In genomic region chr3:127774647-127775046, GRCh38 we compare ENCODE assay signal across 24 cellular contexts. TPM values are rescaled to one million over a fixed set of nuclear protein-coding genes. Genes with fewer than 3 reads are reported as not detected.
DNase-seq lines count a peak whose midpoint lies in the region; ATAC-seq lines count a peak whose summit lies in the region.
"Had no signal": no experiment of that assay in that cellular context is flagged by ENCODE, and none has a peak within 500 bp of the region (broad histone marks: within the 10 kb centered on the region; RNA-seq: fewer than 3 reads in every experiment).

No MANE protein-coding gene starts in this region.

- H3K27ac ChIP-seq in SJSA1 (peak overlapping the region; percentile 77), muscle layer of duodenum (ENCODE audit: low read length) (peak overlapping the region; percentile 37)
- H3K27ac ChIP-seq: 22Rv1, KMS-11, neural progenitor cell, RWPE1 had no signal

- peak; percentile 33 for DNase-seq in DMS 273 (lab: John Stamatoyannopoulos, UW; ENCODE audit: unreplicated experiment)
- DNase-seq in DMS 273 treated with DMSO at 0.1 percent for 48 hours (lab: John Stamatoyannopoulos, UW): no peak
- no peak for DNase-seq in SJSA1 (ENCODE audit: low read depth in 1 of 2, low spot score in 2 of 2)
- DNase-seq in stimulated activated naive B cell treated with anti-CD40 and anti-IgM and Interleukin-4, amounts not matched to agents 10 μg/mL and 1 μg/mL and 100 μg/mL, for 72 hours: no peak
- no peak for DNase-seq in dedifferentiated amniotic fluid mesenchymal stem cell (ENCODE audit: extremely low spot score)
- no peak for DNase-seq in midbrain (lab: John Stamatoyannopoulos, UW)
- DNase-seq in NCI-H1417 treated with DMSO at 0.1 percent for 48 hours (lab: John Stamatoyannopoulos, UW): no peak
- DNase-seq: activated CD8-positive, alpha-beta T cell treated with anti-CD3 and anti-CD28 coated beads for 36 hours; activated naive CD8-positive, alpha-beta T cell treated with anti-CD3 and anti-CD28 coated beads, Interleukin-2, amount 10 ng/mL, durations not matched to agents 7 days and 5 days; C1 segment of cervical spinal cord; endodermal cell; H7; hypothalamus; kidney; NCI-H1105 treated with DMSO at 0.1 percent for 48 hours; T-cell had no signal

- H3K36me3 ChIP-seq in SJSA1 (peaks cover 16% of the 10 kb centered on the region; the same call in 1 of the 2 replicates), muscle layer of duodenum (ENCODE audit: control insufficient read depth in 1 of 2, insufficient read depth in 2 of 2, low read length in 2 of 2) (peaks cover 0 to 5% of the 10 kb centered on the region in 2 donors)
- H3K36me3 ChIP-seq: neural progenitor cell, thoracic aorta had no signal

- H3K4me1 Mint-ChIP-seq in stimulated activated naive B cell treated with anti-CD40 and anti-IgM and Interleukin-4, amounts not matched to agents 10 μg/mL and 1 μg/mL and 100 μg/mL, for 72 hours: peaks cover 43 to 51% of the 10 kb centered on the region in 2 donors
- H3K4me1 Mint-ChIP-seq: central memory CD8-positive, alpha-beta T cell; endodermal cell had no signal

- no peaks in the 10 kb centered on the region for H3K27me3 Mint-ChIP-seq in stimulated activated naive B cell treated with anti-CD40 and anti-IgM and Interleukin-4, amounts not matched to agents 10 μg/mL and 1 μg/mL and 100 μg/mL, for 72 hours
- H3K27me3 Mint-ChIP-seq: activated CD8-positive, alpha-beta T cell treated with anti-CD3 and anti-CD28 coated beads for 36 hours; central memory CD8-positive, alpha-beta T cell; T-cell had no signal

- H3K27me3 ChIP-seq in SJSA1 (replicated peaks): no peaks in the 10 kb centered on the region
- no peaks in the 10 kb centered on the region for H3K27me3 ChIP-seq in muscle layer of duodenum (ENCODE audit: low read depth, low read length)
- H3K27me3 ChIP-seq: neural progenitor cell had no signal

- no peaks in the 10 kb centered on the region for H3K9me3 ChIP-seq in SJSA1 (replicated peaks)
- no peaks in the 10 kb centered on the region for H3K9me3 ChIP-seq in muscle layer of duodenum (ENCODE audit: control insufficient read depth in 1 of 2, low read length in 2 of 2)
- H3K9me3 ChIP-seq: thoracic aorta had no signal

- H3K4me3 Mint-ChIP-seq in stimulated activated naive B cell treated with anti-CD40 and anti-IgM and Interleukin-4, amounts not matched to agents 10 μg/mL and 1 μg/mL and 100 μg/mL, for 72 hours: peak overlapping the region; percentile 9 to 14
- H3K4me3 Mint-ChIP-seq: activated CD8-positive, alpha-beta T cell treated with anti-CD3 and anti-CD28 coated beads for 36 hours; activated naive CD8-positive, alpha-beta T cell treated with anti-CD3 and anti-CD28 coated beads, Interleukin-2, amount 10 ng/mL, durations not matched to agents 7 days and 5 days; central memory CD8-positive, alpha-beta T cell; endodermal cell; neural progenitor cell; T-cell had no signal

- H3K9me3 Mint-ChIP-seq in stimulated activated naive B cell treated with anti-CD40 and anti-IgM and Interleukin-4, amounts not matched to agents 10 μg/mL and 1 μg/mL and 100 μg/mL, for 72 hours: peaks cover 8 to 11% of the 10 kb centered on the region in 2 donors
- H3K9me3 Mint-ChIP-seq: central memory CD8-positive, alpha-beta T cell; T-cell had no signal

- H3K4me1 ChIP-seq in SJSA1 (replicated peaks) (peaks cover 51% of the 10 kb centered on the region), muscle layer of duodenum (ENCODE audit: control insufficient read depth in 1 of 2, insufficient read depth in 2 of 2, low read length in 2 of 2) (peaks cover 11 to 34% of the 10 kb centered on the region in 2 donors)
- H3K4me1 ChIP-seq: neural progenitor cell had no signal

- H3K36me3 Mint-ChIP-seq in stimulated activated naive B cell treated with anti-CD40 and anti-IgM and Interleukin-4, amounts not matched to agents 10 μg/mL and 1 μg/mL and 100 μg/mL, for 72 hours: peaks cover 38 to 52% of the 10 kb centered on the region in 2 donors
- H3K36me3 Mint-ChIP-seq: neural progenitor cell, T-cell had no signal

- H3K4me3 ChIP-seq in SJSA1: no peak overlapping the region
- no peak overlapping the region for H3K4me3 ChIP-seq in muscle layer of duodenum (ENCODE audit: low read depth in 1 of 2, low read length in 2 of 2)
- H3K4me3 ChIP-seq: neural progenitor cell had no signal

- H3K27ac Mint-ChIP-seq in stimulated activated naive B cell treated with anti-CD40 and anti-IgM and Interleukin-4, amounts not matched to agents 10 μg/mL and 1 μg/mL and 100 μg/mL, for 72 hours: peak overlapping the region; percentile 56
- H3K27ac Mint-ChIP-seq: activated CD8-positive, alpha-beta T cell treated with anti-CD3 and anti-CD28 coated beads for 36 hours; activated naive CD8-positive, alpha-beta T cell treated with anti-CD3 and anti-CD28 coated beads, Interleukin-2, amount 10 ng/mL, durations not matched to agents 7 days and 5 days; T-cell had no signal

- no peak for ATAC-seq in stimulated activated naive B cell treated with anti-CD40 and anti-IgM and Interleukin-4, amounts not matched to agents 10 μg/mL and 1 μg/mL and 100 μg/mL, for 72 hours (replicated peaks)
- ATAC-seq: activated CD8-positive, alpha-beta T cell treated with anti-CD3 and anti-CD28 coated beads for 36 hours; right cardiac atrium; T-cell had no signal

RNA-seq across cellular contexts. Expression of gene MGLL, which starts 47.7 kb away (rescaled TPM):
- 31.9 and 47.7 TPM in 2 replicates for total RNA-seq in SJSA1 (2014; rRNA removed; shearing (Covaris generic))
